ENCODE assay signal across 10 cellular contexts in the genomic region with DNA sequence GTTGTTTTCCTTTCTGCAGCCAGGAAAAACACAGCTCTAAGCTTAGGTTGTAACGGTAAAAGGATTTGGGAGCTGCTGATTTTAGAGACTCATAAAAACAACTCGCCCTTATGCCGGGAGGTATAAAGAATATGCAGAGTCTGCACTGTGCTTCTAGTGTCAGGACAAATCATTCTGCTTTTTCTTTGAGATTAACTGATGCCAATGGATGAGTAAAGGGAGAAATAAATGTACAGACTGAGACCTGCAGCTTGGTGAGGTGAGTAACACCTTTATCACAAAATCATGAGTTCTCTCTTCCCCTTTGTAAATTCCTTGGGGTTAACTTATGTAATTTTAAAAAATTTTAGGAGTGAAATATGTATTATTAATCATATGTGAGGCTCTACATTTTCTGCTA. TPM values are rescaled to one million over a fixed set of nuclear protein-coding genes. Genes with fewer than 3 reads are reported as not detected.
A peak's percentile ranks its signal among the peaks of the same experiment; 100 is the strongest.
DNase-seq lines count a peak whose midpoint lies in the region; ATAC-seq and TF ChIP-seq lines count a peak whose summit lies in the region.
"Had no signal": no experiment of that assay in that cellular context is flagged by ENCODE, and none has a peak within 500 bp of the region (broad histone marks: within the 10 kb centered on the region; RNA-seq: fewer than 3 reads in every experiment).

No MANE protein-coding gene starts in this region.

- peaks cover 6% of the 10 kb centered on the region for H3K36me3 Mint-ChIP-seq in MCF 10A (ENCODE audit: insufficient read depth, unreplicated experiment)

- H2BK12ac ChIP-seq in mesenchymal stem cell (ENCODE audit: low read length in 2 of 2) = no peak overlapping the region

- peaks cover 51% of the 10 kb centered on the region for H3K4me1 Mint-ChIP-seq in MCF 10A (ENCODE audit: insufficient read depth, unreplicated experiment)

- no peak overlapping the region for H2BK15ac ChIP-seq in mesenchymal stem cell (ENCODE audit: low read depth, poor library complexity, severe bottlenecking)

- H3K18ac ChIP-seq in mesenchymal stem cell (ENCODE audit: low read depth in 1 of 2, low read length in 2 of 2) = no peak overlapping the region

- DNase-seq in heart left ventricle (no peak), left ventricle myocardium superior (no peak), MCF 10A (ENCODE audit: unreplicated experiment) (peak; percentile 44), mesenchymal stem cell (no peak), DMS79 treated with DMSO at 0.1 percent for 48 hours (lab: John Stamatoyannopoulos, UW) (no peak), DMS53 (lab: John Stamatoyannopoulos, UW) (no peak)
- DNase-seq in NK-92 treated with Interleukin-12 subunit alpha and Interleukin-12 subunit beta, amount 100 ng/mL, for 24 hours (lab: John Stamatoyannopoulos, UW) = no peak
- DNase-seq: DND-41, NCI-H2081 had no signal

- H2BK5ac ChIP-seq in mesenchymal stem cell (ENCODE audit: low read depth, low read length, poor library complexity, severe bottlenecking) = no peak overlapping the region

- H4K91ac ChIP-seq in mesenchymal stem cell (ENCODE audit: low read length) = no peak overlapping the region

- TF ChIP-seq CTCF in heart left ventricle (IDR thresholded peaks at IDR 0.05) (no peak), MCF 10A (IDR thresholded peaks at IDR 0.05; ENCODE audit: unreplicated experiment) (no peak)

- H2AK5ac ChIP-seq in mesenchymal stem cell (ENCODE audit: low read length, severe bottlenecking) = no peak overlapping the region

- H3K27ac Mint-ChIP-seq in MCF 10A (ENCODE audit: low read depth, unreplicated experiment) = peak overlapping the region; percentile 99

- H4K8ac ChIP-seq in mesenchymal stem cell (ENCODE audit: low read length) = no peak overlapping the region

- no peaks in the 10 kb centered on the region for H3K9me3 Mint-ChIP-seq in MCF 10A (ENCODE audit: unreplicated experiment)

- peak overlapping the region; percentile 79 for H3K4me3 Mint-ChIP-seq in MCF 10A (ENCODE audit: unreplicated experiment)

- no peak overlapping the region for H3K23ac ChIP-seq in mesenchymal stem cell (ENCODE audit: low read length in 2 of 2)

- no peaks in the 10 kb centered on the region for H3K27me3 Mint-ChIP-seq in MCF 10A (ENCODE audit: insufficient read depth, unreplicated experiment)

- 81 to 83% (median 82%) methylated on average over 3 of the region's 3 CpGs for WGBS in heart left ventricle, 4 donors
- WGBS in mesenchymal stem cell = 79% methylated on average over 3 of the region's 3 CpGs
- 29% methylated on average over 3 of the region's 3 CpGs for WGBS in urinary bladder

- ATAC-seq in heart left ventricle (no peak), left ventricle myocardium superior (no peak)

- H3K9ac ChIP-seq in mesenchymal stem cell (ENCODE audit: low read length) = peak overlapping the region; percentile 100

- H2AFZ ChIP-seq in mesenchymal stem cell (ENCODE audit: low read depth, low read length) = no peak overlapping the region

- H3K4me3 ChIP-seq in heart left ventricle (peak overlapping the region in 2 of 12 donors; percentile 79 to 87), mesenchymal stem cell (ENCODE audit: insufficient read depth in 1 of 2, low read depth in 1 of 2, low read length in 2 of 2) (peak overlapping the region in 1 of 2 experiments; percentile 84), urinary bladder (ENCODE audit: low read depth, low read length) (no peak overlapping the region)

- H3K9me3 ChIP-seq in heart left ventricle (no peaks in the 10 kb centered on the region), mesenchymal stem cell (ENCODE audit: control insufficient read depth, low read length) (no peaks in the 10 kb centered on the region)

- H3K4me1 ChIP-seq in heart left ventricle (peaks cover 0 to 28% (median 9%) of the 10 kb centered on the region in 12 donors), mesenchymal stem cell (ENCODE audit: control insufficient read depth, insufficient read depth, low read depth, low read length) (no peaks in the 10 kb centered on the region), urinary bladder (ENCODE audit: insufficient read depth) (peaks cover 2% of the 10 kb centered on the region)

- no peak overlapping the region for H2BK120ac ChIP-seq in mesenchymal stem cell (ENCODE audit: low read depth, low read length)

- no TSS peak for BruUV-seq in MCF 10A (replicated peaks; lab: Mats Ljungman, UMichigan)

- H3K27ac ChIP-seq in heart left ventricle (peak overlapping the region in 9 of 12 donors; percentile 91 to 99 (median 98)), mesenchymal stem cell (ENCODE audit: low read length, poor library complexity, severe bottlenecking) (peak overlapping the region; percentile 14), urinary bladder (ENCODE audit: low read depth) (peak overlapping the region; percentile 19)

- no peak for TF ChIP-seq POLR2A in heart left ventricle (IDR thresholded peaks at IDR 0.05)

- H3K36me3 ChIP-seq in heart left ventricle (peaks cover 0 to 13% (median 0%) of the 10 kb centered on the region in 9 donors), mesenchymal stem cell (ENCODE audit: control insufficient read depth in 1 of 2, insufficient read depth in 2 of 2, low read depth in 1 of 2, low read length in 2 of 2) (peaks cover 0 to 1% of the 10 kb centered on the region in 2 experiments), urinary bladder (ENCODE audit: insufficient read depth) (no peaks in the 10 kb centered on the region)

- no peak overlapping the region for H3K4me2 ChIP-seq in mesenchymal stem cell (ENCODE audit: low read length, poor library complexity, severe bottlenecking)

- CTCF ChIA-PET in MCF 10A (lab: Yijun Ruan, JAX) = interaction anchor here (0.7 to 7.4 kb wide), 8 partner anchors 16 to 232 kb away, joined by 3 to 157 read pairs (median 8); no protein-coding TSS in a partner anchor

- no peaks in the 10 kb centered on the region for H3K79me1 ChIP-seq in mesenchymal stem cell (replicated peaks; ENCODE audit: low read length, poor library complexity, severe bottlenecking)

- intact Hi-C loops in heart left ventricle (cut with DNase I) (loop anchor here in 9 of 10 donors (2.0 to 10.0 kb wide), 16 partner anchors 91 to 233 kb away; partner anchors contain the start of genes SLK (in 6 of the 9), STN1 (in 4 of the 9), GSTO1 (in 2 of the 9) and CFAP43 (in 1 of the 9)), left ventricle myocardium superior (cut with micrococcal nuclease) (loop anchor here (5.0 to 10.0 kb wide), 2 partner anchors 115 to 228 kb away; partner anchors contain the start of gene CFAP43), MCF 10A (cut with micrococcal nuclease) (loop anchor here (5.0 kb wide), 1 partner anchor 232 kb away; the partner anchor contains the start of gene CFAP58)

- POLR2A ChIA-PET in MCF 10A (lab: Yijun Ruan, JAX) = interaction anchor here (0.6 to 14.6 kb wide), 25 partner anchors 8 to 361 kb away, joined by 3 to 1749 read pairs (median 11); partner anchors contain the start of genes COL17A1, GSTO1 and SLK

- H3K27me3 ChIP-seq in heart left ventricle = no peaks in the 10 kb centered on the region
- H3K27me3 ChIP-seq in mesenchymal stem cell (ENCODE audit: control insufficient read depth in 1 of 2, insufficient read depth in 1 of 2, low read length in 2 of 2) = no peaks in the 10 kb centered on the region

- no peak overlapping the region for H3K4ac ChIP-seq in mesenchymal stem cell (ENCODE audit: low read depth in 1 of 2, low read length in 2 of 2)

- H3K14ac ChIP-seq in mesenchymal stem cell (ENCODE audit: low read length in 2 of 2) = no peak overlapping the region

RNA-seq across cellular contexts. Expression of gene SFR1, which starts 1.9 kb away (rescaled TPM):
- total RNA-seq in heart left ventricle (10 to 100 TPM in 1 of 9 donors, 1 to 10 TPM in 8; 5.4 to 10.1 (median 7.6) TPM), left ventricle myocardium superior (5.2 TPM), MCF 10A (2022) (7.7 and 8.9 TPM in 2 replicates), urinary bladder (13.6 TPM)
- polyA plus RNA-seq in heart left ventricle (1 to 10 TPM; 6.7 to 9.5 TPM), urinary bladder (6.8 TPM)
- polyA plus RNA-seq in mesenchymal stem cell (2013, experiment 1 of 2) = 4.2 TPM
- 4.8 TPM for polyA plus RNA-seq in mesenchymal stem cell (2013, experiment 2 of 2)

RNA-seq across cellular contexts. Expression of gene COL17A1, which starts 34.4 kb away (rescaled TPM):
- 1 to 10 TPM in 2 of 9 donors, under 1 TPM in 2, not detected in 5; 0.28 to 2.2 (median 0.86) TPM for total RNA-seq in heart left ventricle
- under 1 TPM in 1 of 2 donors, not detected in 1; 0.37 TPM for polyA plus RNA-seq in heart left ventricle
- 0.32 TPM for total RNA-seq in left ventricle myocardium superior
- 514 and 563 TPM in 2 replicates for total RNA-seq in MCF 10A (2022)
- 0.01 TPM for polyA plus RNA-seq in mesenchymal stem cell (2013, experiment 1 of 2)
- not detected for polyA plus RNA-seq in mesenchymal stem cell (2013, experiment 2 of 2)
- 9.8 TPM for total RNA-seq in urinary bladder
- 9.3 TPM for polyA plus RNA-seq in urinary bladder

Comparison
In these comparisons a context has a peak if more than half of its experiments do, and no peak if none do; other contexts are left out.
1. H3K27ac ChIP-seq: peak in every context shown above with its lines; median percentile 98 in heart left ventricle; 19 in urinary bladder; 14 in mesenchymal stem cell.
2. RNA of gene COL17A1, which starts 34.4 kb away (total RNA-seq): 514 to 563 TPM in MCF 10A; 9.8 TPM in urinary bladder (single experiment), 0.32 TPM in left ventricle myocardium superior (single experiment) and 0.28 to 2.2 TPM in heart left ventricle; every median in the first group is over 10 times any median in the second.